Comparison of ENCODE assay signal across 14 cellular contexts in genomic region chr4:52822583-52823477, GRCh38. TPM values are rescaled to one million over a fixed set of nuclear protein-coding genes. Genes with fewer than 3 reads are reported as not detected.
DNase-seq lines count a peak whose midpoint lies in the region; ATAC-seq and TF ChIP-seq lines count a peak whose summit lies in the region.
"Had no signal": no experiment of that assay in that cellular context is flagged by ENCODE, and none has a peak within 500 bp of the region (broad histone marks: within the 10 kb centered on the region; RNA-seq: fewer than 3 reads in every experiment).

No MANE protein-coding gene starts in this region.

- no peaks in the 10 kb centered on the region for H3K27me3 ChIP-seq in stomach
- H3K27me3 ChIP-seq in CD8-positive, alpha-beta T cell (ENCODE audit: insufficient read depth, low read length), result no peaks in the 10 kb centered on the region
- H3K27me3 ChIP-seq: neural progenitor cell had no signal

- H3K9me3 ChIP-seq in stomach, result no peaks in the 10 kb centered on the region
- no peaks in the 10 kb centered on the region for H3K9me3 ChIP-seq in CD8-positive, alpha-beta T cell (ENCODE audit: low read length)

- H3K27me3 Mint-ChIP-seq in activated naive CD4-positive, alpha-beta T cell treated with anti-CD3 and anti-CD28 coated beads for 36 hours (ENCODE audit: low read depth), result no peaks in the 10 kb centered on the region
- H3K27me3 Mint-ChIP-seq in activated CD8-positive, alpha-beta T cell treated with anti-CD3 and anti-CD28 coated beads, Interleukin-2, amount 10 ng/mL, durations not matched to agents 7 days and 5 days (ENCODE audit: low read depth), result no peaks in the 10 kb centered on the region
- no peaks in the 10 kb centered on the region for H3K27me3 Mint-ChIP-seq in CD8-positive, alpha-beta T cell (ENCODE audit: low read depth)
- H3K27me3 Mint-ChIP-seq: B cell; central memory CD8-positive, alpha-beta T cell had no signal

- no peak overlapping the region for H3K4me3 Mint-ChIP-seq in activated naive CD4-positive, alpha-beta T cell treated with anti-CD3 and anti-CD28 coated beads for 36 hours
- no peak overlapping the region for H3K4me3 Mint-ChIP-seq in activated CD8-positive, alpha-beta T cell treated with anti-CD3 and anti-CD28 coated beads, Interleukin-2, amount 10 ng/mL, durations not matched to agents 7 days and 5 days
- H3K4me3 Mint-ChIP-seq in CD8-positive, alpha-beta T cell, result no peak overlapping the region
- H3K4me3 Mint-ChIP-seq: B cell; central memory CD8-positive, alpha-beta T cell; neural progenitor cell had no signal

- no peak for TF ChIP-seq EP300 in stomach (IDR thresholded peaks at IDR 0.05)

- no peak for DNase-seq in activated naive CD4-positive, alpha-beta T cell treated with anti-CD3 and anti-CD28 coated beads for 36 hours
- no peak for DNase-seq in activated naive CD4-positive, alpha-beta T cell treated with anti-CD3 and anti-CD28 coated beads, Interleukin-2, amount 50 U/mL, for 16 hours
- peak; percentile 15 for DNase-seq in activated CD8-positive, alpha-beta T cell treated with anti-CD3 and anti-CD28 coated beads, Interleukin-2, amount 10 ng/mL, durations not matched to agents 7 days and 5 days
- peak; percentile 31 for DNase-seq in fibroblast of pulmonary artery (ENCODE audit: low read depth)
- DNase-seq in stomach, result no peak
- no peak for DNase-seq in CD8-positive, alpha-beta T cell
- no peak for DNase-seq in activated CD8-positive, alpha-beta memory T cell treated with anti-CD3 and anti-CD28 coated beads, Interleukin-2, amount 50 U/mL, for 4 hours
- DNase-seq in cerebellar nuclear complex (lab: John Stamatoyannopoulos, UW), result no peak
- DNase-seq: activated CD4-positive, CD25-positive, alpha-beta regulatory T cell; NCI-H1105 treated with DMSO at 0.1 percent for 48 hours had no signal

- no peak for TF ChIP-seq POLR2A in stomach (IDR thresholded peaks at IDR 0.05)

- intact Hi-C loops in activated naive CD4-positive, alpha-beta T cell treated with anti-CD3 and anti-CD28 coated beads for 36 hours (cut with micrococcal nuclease), result loop anchor here (2.0 to 5.0 kb wide), 3 partner anchors 39 to 110 kb away; partner anchors contain the start of gene RASL11B
- intact Hi-C loops in stomach (cut with DNase I; ENCODE audit: low total_unique reads), result no loop called here
- intact Hi-C loops in CD8-positive, alpha-beta T cell (cut with DNase I, micrococcal nuclease), result no loop called here

- H3K36me3 Mint-ChIP-seq in activated naive CD4-positive, alpha-beta T cell treated with anti-CD3 and anti-CD28 coated beads for 36 hours (ENCODE audit: low read depth), result no peaks in the 10 kb centered on the region
- no peaks in the 10 kb centered on the region for H3K36me3 Mint-ChIP-seq in activated CD8-positive, alpha-beta T cell treated with anti-CD3 and anti-CD28 coated beads, Interleukin-2, amount 10 ng/mL, durations not matched to agents 7 days and 5 days (ENCODE audit: low read depth)
- no peaks in the 10 kb centered on the region for H3K36me3 Mint-ChIP-seq in CD8-positive, alpha-beta T cell
- H3K36me3 Mint-ChIP-seq: neural progenitor cell had no signal

- no peak overlapping the region for H3K4me3 ChIP-seq in fibroblast of pulmonary artery (replicated peaks; ENCODE audit: low read depth, low read length)
- no peak overlapping the region for H3K4me3 ChIP-seq in stomach
- H3K4me3 ChIP-seq in CD8-positive, alpha-beta T cell (ENCODE audit: low read depth, low read length), result no peak overlapping the region
- H3K4me3 ChIP-seq: neural progenitor cell had no signal

- H3K27ac Mint-ChIP-seq in activated naive CD4-positive, alpha-beta T cell treated with anti-CD3 and anti-CD28 coated beads for 36 hours, result peak overlapping the region; percentile 38
- H3K27ac Mint-ChIP-seq in activated CD8-positive, alpha-beta T cell treated with anti-CD3 and anti-CD28 coated beads, Interleukin-2, amount 10 ng/mL, durations not matched to agents 7 days and 5 days, result no peak overlapping the region
- H3K27ac Mint-ChIP-seq in CD8-positive, alpha-beta T cell, result no peak overlapping the region
- H3K27ac Mint-ChIP-seq: B cell, neural progenitor cell had no signal

- peak overlapping the region; percentile 35 to 75 (median 64) for H3K27ac ChIP-seq in stomach
- no peak overlapping the region for H3K27ac ChIP-seq in CD8-positive, alpha-beta T cell (ENCODE audit: low read depth, low read length)
- H3K27ac ChIP-seq: neural progenitor cell had no signal

- H3K36me3 ChIP-seq in stomach, result no peaks in the 10 kb centered on the region
- H3K36me3 ChIP-seq in CD8-positive, alpha-beta T cell (ENCODE audit: insufficient read depth, low read length), result no peaks in the 10 kb centered on the region
- H3K36me3 ChIP-seq: neural progenitor cell had no signal

- POLR2A ChIA-PET in activated CD8-positive, alpha-beta T cell treated with anti-CD3 and anti-CD28 coated beads, Interleukin-2, amount 10 ng/mL, durations not matched to agents 7 days and 5 days (lab: Charles Lee), result no interaction called here
- POLR2A ChIA-PET in CD8-positive, alpha-beta T cell (lab: Charles Lee), result no interaction called here

- H3K4me1 Mint-ChIP-seq in activated naive CD4-positive, alpha-beta T cell treated with anti-CD3 and anti-CD28 coated beads for 36 hours (ENCODE audit: low read depth), result peaks cover 29% of the 10 kb centered on the region
- peaks cover 35% of the 10 kb centered on the region for H3K4me1 Mint-ChIP-seq in activated CD8-positive, alpha-beta T cell treated with anti-CD3 and anti-CD28 coated beads, Interleukin-2, amount 10 ng/mL, durations not matched to agents 7 days and 5 days (ENCODE audit: low read depth)
- peaks cover 13% of the 10 kb centered on the region for H3K4me1 Mint-ChIP-seq in CD8-positive, alpha-beta T cell (ENCODE audit: low read depth)
- H3K4me1 Mint-ChIP-seq: B cell had no signal

- TF ChIP-seq CTCF in fibroblast of pulmonary artery (IDR thresholded peaks at IDR 0.05; ENCODE audit: low read length, missing control alignments), result no peak
- no peak for TF ChIP-seq CTCF in stomach (IDR thresholded peaks at IDR 0.05)
- TF ChIP-seq CTCF in CD8-positive, alpha-beta T cell (IDR thresholded peaks at IDR 0.05), result no peak

- peaks cover 12 to 35% (median 21%) of the 10 kb centered on the region in 4 donors for H3K4me1 ChIP-seq in stomach
- no peaks in the 10 kb centered on the region for H3K4me1 ChIP-seq in CD8-positive, alpha-beta T cell (ENCODE audit: insufficient read depth, low read length)

- no peaks in the 10 kb centered on the region for H3K9me3 Mint-ChIP-seq in activated naive CD4-positive, alpha-beta T cell treated with anti-CD3 and anti-CD28 coated beads for 36 hours
- H3K9me3 Mint-ChIP-seq in activated CD8-positive, alpha-beta T cell treated with anti-CD3 and anti-CD28 coated beads, Interleukin-2, amount 10 ng/mL, durations not matched to agents 7 days and 5 days (ENCODE audit: insufficient read depth), result no peaks in the 10 kb centered on the region
- no peaks in the 10 kb centered on the region for H3K9me3 Mint-ChIP-seq in CD8-positive, alpha-beta T cell
- H3K9me3 Mint-ChIP-seq: central memory CD8-positive, alpha-beta T cell had no signal

- 47 to 67% (median 57%) methylated on average over 5 to 6 of the region's 6 CpGs for WGBS in stomach, 5 donors

- ATAC-seq in activated CD8-positive, alpha-beta T cell treated with anti-CD3 and anti-CD28 coated beads, Interleukin-2, amount 10 ng/mL, durations not matched to agents 7 days and 5 days, result no peak
- ATAC-seq in CD8-positive, alpha-beta T cell, result no peak

- CTCF ChIA-PET in activated naive CD4-positive, alpha-beta T cell treated with anti-CD3 and anti-CD28 coated beads for 36 hours (lab: Charles Lee), result interaction anchor here (1.2 kb wide), 1 partner anchor 14 kb away, joined by 4 read pairs; no protein-coding TSS in a partner anchor
- CTCF ChIA-PET in activated CD8-positive, alpha-beta T cell treated with anti-CD3 and anti-CD28 coated beads, Interleukin-2, amount 10 ng/mL, durations not matched to agents 7 days and 5 days (lab: Charles Lee), result no interaction called here
- CTCF ChIA-PET in CD8-positive, alpha-beta T cell (lab: Charles Lee), result no interaction called here

RNA-seq across cellular contexts. Expression of gene RASL11B, which starts 39.3 kb away (rescaled TPM):
- total RNA-seq in activated naive CD4-positive, alpha-beta T cell treated with anti-CD3 and anti-CD28 coated beads for 36 hours, result under 1 TPM in 1 of 2 experiments, not detected in 1; 0.24 TPM
- under 1 TPM in 1 of 2 experiments, not detected in 1; 0.13 TPM for total RNA-seq in activated CD8-positive, alpha-beta T cell treated with anti-CD3 and anti-CD28 coated beads, Interleukin-2, amount 10 ng/mL, durations not matched to agents 7 days and 5 days
- 1 to 10 TPM in 4 of 5 donors, not detected in 1; 1.2 to 6.4 (median 4.9) TPM for total RNA-seq in stomach
- polyA plus RNA-seq in stomach, result 1 to 10 TPM in 2 of 3 donors, under 1 TPM in 1; 0.83 to 2.9 (median 1.8) TPM
- under 1 TPM in 1 of 2 experiments, not detected in 1; 0.64 TPM for total RNA-seq in CD8-positive, alpha-beta T cell
- total RNA-seq: OCI-LY7 had no signal

Comparison
In these comparisons a context has a peak if more than half of its experiments do, and no peak if none do; other contexts are left out.
1. DNase-seq: peak in activated CD8-positive, alpha-beta T cell treated with anti-CD3 and anti-CD28 coated beads, Interleukin-2, amount 10 ng/mL, durations not matched to agents 7 days and 5 days (single experiment) and fibroblast of pulmonary artery (single experiment); none in activated naive CD4-positive, alpha-beta T cell treated with anti-CD3 and anti-CD28 coated beads for 36 hours (single experiment), activated naive CD4-positive, alpha-beta T cell treated with anti-CD3 and anti-CD28 coated beads, Interleukin-2, amount 50 U/mL, for 16 hours (single experiment), stomach (single experiment), CD8-positive, alpha-beta T cell (0 of 7), activated CD8-positive, alpha-beta memory T cell treated with anti-CD3 and anti-CD28 coated beads, Interleukin-2, amount 50 U/mL, for 4 hours (single experiment) and cerebellar nuclear complex (0 of 2).